ENCODE assay signal across 16 cellular contexts in the genomic region with DNA sequence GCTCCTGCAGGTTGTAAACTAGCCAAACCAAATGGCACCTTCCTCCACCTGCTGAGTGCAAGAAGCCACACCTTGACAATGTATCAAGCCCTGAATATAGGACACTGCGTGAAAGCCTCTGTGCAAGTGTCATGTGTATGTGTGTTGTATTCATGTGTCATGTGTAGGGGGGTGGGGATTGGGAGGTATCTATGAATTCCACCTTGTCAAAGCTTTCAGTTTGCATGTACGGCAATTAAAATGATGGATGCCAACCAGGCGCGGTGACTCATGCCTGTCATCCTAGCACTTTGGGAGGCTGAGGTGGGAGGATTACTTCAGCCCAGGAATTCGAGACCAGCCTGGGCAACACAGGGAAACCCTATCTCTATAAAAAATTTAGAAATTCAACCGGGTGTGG. TPM values are rescaled to one million over a fixed set of nuclear protein-coding genes. Genes with fewer than 3 reads are reported as not detected.
DNase-seq lines count a peak whose midpoint lies in the region; FAIRE-seq and TF ChIP-seq lines count a peak whose summit lies in the region.
"Had no signal": no experiment of that assay in that cellular context is flagged by ENCODE, and none has a peak within 500 bp of the region (broad histone marks: within the 10 kb centered on the region; RNA-seq: fewer than 3 reads in every experiment).

No MANE protein-coding gene starts in this region.

- H3K27me3 Mint-ChIP-seq in astrocyte (ENCODE audit: low read depth, unreplicated experiment), result peaks cover 6% of the 10 kb centered on the region

- peak overlapping the region; percentile 92 for H2AFZ ChIP-seq in GM23248
- H2AFZ ChIP-seq in astrocyte (ENCODE audit: low read depth, low read length), result peak overlapping the region; percentile 82

- H3K9ac ChIP-seq in GM23248, result 0 out of 2 replicates have a peak overlapping the region, but pooled peaks have one; percentile 72
- H3K9ac ChIP-seq in astrocyte (ENCODE audit: low read length), result peak overlapping the region; percentile 51
- H3K9ac ChIP-seq in stomach smooth muscle (ENCODE audit: low read length in 2 of 2), result no peak overlapping the region

- no peak for DNase-seq in GM23248
- DNase-seq in astrocyte (ENCODE audit: low read depth), result no peak
- peak; percentile 29 for DNase-seq in left kidney (ENCODE audit: low read depth, low spot score)
- DNase-seq in MG63, result no peak
- DNase-seq in GM12891 (ENCODE audit: insufficient read length, low spot score), result no peak
- DNase-seq in SHP77 (lab: John Stamatoyannopoulos, UW), result no peak
- DNase-seq in activated CD8-positive, alpha-beta memory T cell treated with anti-CD3 and anti-CD28 coated beads for 24 hours, result no peak
- DNase-seq: activated CD8-positive, alpha-beta memory T cell treated with anti-CD3 and anti-CD28 coated beads, Interleukin-2, amount 50 U/mL, for 48 hours; effector memory CD4-positive, alpha-beta T cell; glutamatergic neuron; Karpas-422; NCI-H2029; nephron progenitor cell had no signal

- no peak for TF ChIP-seq POLR2A in GM12891 (IDR thresholded peaks at IDR 0.05; ENCODE audit: low read depth, low read length)

- H3K4me3 ChIP-seq in GM23248, result no peak overlapping the region
- H3K4me3 ChIP-seq in astrocyte (ENCODE audit: insufficient read depth, low read depth, low read length), result no peak overlapping the region
- H3K4me3 ChIP-seq in stomach smooth muscle (ENCODE audit: low read length in 2 of 2), result no peak overlapping the region
- H3K4me3 ChIP-seq in MG63, result no peak overlapping the region

- H3K4me2 ChIP-seq in GM23248 (ENCODE audit: unreplicated experiment), result peak overlapping the region; percentile 76
- H3K4me2 ChIP-seq in astrocyte (ENCODE audit: low read length), result peak overlapping the region; percentile 75

- in situ Hi-C loops in GM23248 (cut with MboI), result no loop called here

- H4K20me1 ChIP-seq in GM23248 (ENCODE audit: insufficient read depth) (no peaks in the 10 kb centered on the region), astrocyte (ENCODE audit: insufficient read depth, low read length) (no peaks in the 10 kb centered on the region)

- FAIRE-seq in astrocyte (lab: Jason Lieb, UNC) (no peak), GM12891 (lab: Jason Lieb, UNC) (no peak)
- FAIRE-seq: GM12892 had no signal

- WGBS in GM23248 (ENCODE audit: low coverage in 1 of 2, low lambda C conversion rate in 2 of 2, missing lambda C conversion rate in 2 of 2), 2 experiments, result 83 to 85% methylated on average over 6 of the region's 6 CpGs

- H3K36me3 Mint-ChIP-seq in astrocyte (ENCODE audit: low read depth, unreplicated experiment), result no peaks in the 10 kb centered on the region
- H3K36me3 Mint-ChIP-seq: WTC11 had no signal

- H3K4me1 ChIP-seq in GM23248 (ENCODE audit: insufficient read depth), result peaks cover 32% of the 10 kb centered on the region
- H3K4me1 ChIP-seq in astrocyte (ENCODE audit: insufficient read depth, low read length), result peaks cover 28% of the 10 kb centered on the region
- peaks cover 38% of the 10 kb centered on the region for H3K4me1 ChIP-seq in stomach smooth muscle (ENCODE audit: control insufficient read depth, insufficient read depth, low read length)

- H3K27ac ChIP-seq in GM23248 (peak overlapping the region; percentile 85), astrocyte (ENCODE audit: low read depth, low read length) (no peak overlapping the region), stomach smooth muscle (ENCODE audit: low read length) (peak overlapping the region; percentile 41)

- peaks cover 29% of the 10 kb centered on the region for H3K4me1 Mint-ChIP-seq in astrocyte (ENCODE audit: low read depth, unreplicated experiment)

- no peak overlapping the region for H3K27ac Mint-ChIP-seq in astrocyte (ENCODE audit: unreplicated experiment)
- H3K27ac Mint-ChIP-seq: nephron progenitor cell, WTC11 had no signal

- TF ChIP-seq CTCF in astrocyte (IDR thresholded peaks at IDR 0.05; ENCODE audit: insufficient read depth, low read depth, low read length), result no peak

- H3K27me3 ChIP-seq in GM23248 (replicated peaks; ENCODE audit: insufficient read depth) (no peaks in the 10 kb centered on the region), astrocyte (ENCODE audit: insufficient read depth, low read length) (no peaks in the 10 kb centered on the region), stomach smooth muscle (ENCODE audit: control insufficient read depth in 1 of 2, insufficient read depth in 2 of 2, low read length in 2 of 2) (peaks cover 0 to 2% of the 10 kb centered on the region in 2 donors), MG63 (no peaks in the 10 kb centered on the region)

- no peaks in the 10 kb centered on the region for H3K9me3 Mint-ChIP-seq in astrocyte (ENCODE audit: unreplicated experiment)
- H3K9me3 Mint-ChIP-seq: nephron progenitor cell, WTC11 had no signal

- H3F3A ChIP-seq in GM23248 (ENCODE audit: insufficient read depth), result peaks cover 31% of the 10 kb centered on the region

- no peak overlapping the region for H3K4me3 Mint-ChIP-seq in astrocyte (ENCODE audit: unreplicated experiment)
- H3K4me3 Mint-ChIP-seq: nephron progenitor cell, WTC11 had no signal

- no peaks in the 10 kb centered on the region for H3K9me2 ChIP-seq in GM23248 (ENCODE audit: insufficient read depth)

- H3K79me2 ChIP-seq in GM23248 (ENCODE audit: insufficient read depth), result no peaks in the 10 kb centered on the region
- H3K79me2 ChIP-seq in astrocyte (ENCODE audit: insufficient read depth, low read length), result no peaks in the 10 kb centered on the region

- H3K9me3 ChIP-seq in GM23248 (ENCODE audit: low read depth) (no peaks in the 10 kb centered on the region), astrocyte (ENCODE audit: insufficient read depth, low read depth, low read length) (no peaks in the 10 kb centered on the region), stomach smooth muscle (ENCODE audit: control insufficient read depth in 2 of 2, low read length in 2 of 2) (no peaks in the 10 kb centered on the region), MG63 (no peaks in the 10 kb centered on the region)

- H3K36me3 ChIP-seq in GM23248 (ENCODE audit: low read depth), result no peaks in the 10 kb centered on the region
- H3K36me3 ChIP-seq in astrocyte (ENCODE audit: insufficient read depth, low read length), result no peaks in the 10 kb centered on the region
- H3K36me3 ChIP-seq in stomach smooth muscle (ENCODE audit: control insufficient read depth in 2 of 2, insufficient read depth in 2 of 2, low read length in 2 of 2), result no peaks in the 10 kb centered on the region
- H3K36me3 ChIP-seq in MG63, result no peaks in the 10 kb centered on the region

TF ChIP-seq in GM12891, 5 proteins besides CTCF, POLR2A, EP300 and RAD21:
- TF ChIP-seq SPI1 (IDR thresholded peaks at IDR 0.05; ENCODE audit: low read depth, low read length), result no peak
- TF ChIP-seq TAF1 (IDR thresholded peaks at IDR 0.05; ENCODE audit: low read depth, low read length), result no peak
- TF ChIP-seq POU2F2 (IDR thresholded peaks at IDR 0.05; ENCODE audit: low read depth, low read length), result no peak
- no peak for TF ChIP-seq POLR2AphosphoS5 (IDR thresholded peaks at IDR 0.05; ENCODE audit: low read depth, low read length)
- TF ChIP-seq PAX5 (IDR thresholded peaks at IDR 0.05; ENCODE audit: insufficient read depth, low read length, severe bottlenecking), result no peak

RNA-seq across cellular contexts. Expression of gene CD34, which starts 19.8 kb away (rescaled TPM):
- not detected in 2 replicates for total RNA-seq in GM23248 (2014; rRNA removed; shearing (Covaris generic))
- polyA plus RNA-seq in GM23248 (2016; fragmentation: Nextera tagmentation; extraction: Ambion mirVana), result 0.24 and 0.34 TPM in 2 replicates
- 0.29 and 0.45 TPM in 2 replicates for total RNA-seq in astrocyte
- total RNA-seq in MG63 (2014; rRNA removed; shearing (Covaris generic); ENCODE audit: low replicate concordance), result 0.53 TPM in 1 of 2 replicates, not detected in the other
- not detected for polyA plus RNA-seq in GM12891 (2012; ENCODE audit: low read depth, missing spikeins)

Comparison
In these comparisons a context has a peak if more than half of its experiments do, and no peak if none do; other contexts are left out.
1. H3K9ac ChIP-seq: peak in GM23248 (single experiment) and astrocyte (single experiment); none in stomach smooth muscle (0 of 2).